35 cellular contexts compared by ENCODE assay signal in genomic region chr1:80931178-80931577, GRCh38.
"Had no signal": no experiment of that assay in that cellular context is flagged by ENCODE, and none has a peak within 500 bp of the region (broad histone marks: within the 10 kb centered on the region; RNA-seq: fewer than 3 reads in every experiment).

No MANE protein-coding gene starts in this region.

- H3K9me3 ChIP-seq: MG63 had no signal

- H3K4me3 ChIP-seq: MG63 had no signal

- H3K36me3 ChIP-seq: MG63 had no signal

- DNase-seq: Karpas-422, Kasumi-1, MG63, MM.1S, MV-4-11, NCI-H1048, NCI-H1092, NCI-H1092 treated with DMSO at 0.1 percent for 48 hours, NCI-H1105, NCI-H1105 treated with DMSO at 0.1 percent for 48 hours, NCI-H1417, NCI-H1417 treated with DMSO at 0.1 percent for 48 hours, NCI-H1436, NCI-H1436 treated with DMSO at 0.1 percent for 48 hours, NCI-H146, NCI-H1694, NCI-H1694 treated with DMSO at 0.1 percent for 48 hours, NCI-H187, NCI-H187 treated with DMSO at 0.1 percent for 48 hours, NCI-H1930, NCI-H2029, NCI-H2029 treated with DMSO at 0.1 percent for 48 hours, NCI-H2081, NCI-H2081 treated with DMSO at 0.1 percent for 48 hours, NCI-H2107, NCI-H2171, NCI-H2171 treated with DMSO at 0.1 percent for 48 hours, NCI-H2227 treated with DMSO at 0.1 percent for 48 hours, NCI-H226, NCI-H345, NCI-H446, NCI-H446 treated with DMSO at 0.1 percent for 48 hours, NCI-H510A, NCI-H510A treated with DMSO at 0.1 percent for 48 hours, NCI-H524 had no signal
